ENCODE assay signal across 11 cellular contexts in genomic region chr20:23205656-23206055, GRCh38.
DNase-seq lines count a peak whose midpoint lies in the region; ATAC-seq, FAIRE-seq and TF ChIP-seq lines count a peak whose summit lies in the region.
"Had no signal": no experiment of that assay in that cellular context is flagged by ENCODE, and none has a peak within 500 bp of the region (broad histone marks: within the 10 kb centered on the region; RNA-seq: fewer than 3 reads in every experiment).

No MANE protein-coding gene starts in this region.

- DNase-seq in Caki2 (ENCODE audit: low read depth) (peak; percentile 68), astrocyte of the hippocampus (ENCODE audit: low read depth, low spot score) (peak; percentile 25), left cardiac atrium (peak; percentile 83), pons (ENCODE audit: low spot score) (peak; percentile 81), Caco-2 (no peak), GM19239 (ENCODE audit: insufficient read length, low spot score) (no peak), Kasumi-1 (lab: John Stamatoyannopoulos, UW) (no peak)
- DNase-seq in activated T-cell treated with anti-CD3 and anti-CD28 coated beads, Interleukin-2, amount 50 U/mL, for 1 hour: no peak
- DNase-seq: stimulated activated naive CD8-positive, alpha-beta T cell treated with anti-CD3 and anti-CD28 coated beads, Interleukin-15, Interleukin-2, amounts not matched to agents 100 U/mL and 50 U/mL, for 24 hours had no signal

- H3K27me3 Mint-ChIP-seq in Caco-2 (ENCODE audit: insufficient read depth, unreplicated experiment): no peaks in the 10 kb centered on the region
- H3K27me3 Mint-ChIP-seq: activated naive CD4-positive, alpha-beta T cell treated with anti-CD3 and anti-CD28 coated beads, Interleukin-2, amount 50 U/mL, for 24 hours had no signal

- CTCF ChIA-PET in Caco-2 (lab: Charles Lee): no interaction called here

- ATAC-seq in left cardiac atrium: peak; percentile 77 to 90
- ATAC-seq: stimulated activated naive CD8-positive, alpha-beta T cell treated with anti-CD3 and anti-CD28 coated beads, Interleukin-15, Interleukin-2, amounts not matched to agents 100 U/mL and 50 U/mL, for 24 hours had no signal

- H3K4me1 Mint-ChIP-seq in Caco-2 (ENCODE audit: low read depth, unreplicated experiment): peaks cover 29% of the 10 kb centered on the region
- H3K4me1 Mint-ChIP-seq: activated naive CD4-positive, alpha-beta T cell treated with anti-CD3 and anti-CD28 coated beads, Interleukin-2, amount 50 U/mL, for 24 hours had no signal

- no peak overlapping the region for H3K27ac Mint-ChIP-seq in Caco-2 (ENCODE audit: unreplicated experiment)
- H3K27ac Mint-ChIP-seq: activated naive CD4-positive, alpha-beta T cell treated with anti-CD3 and anti-CD28 coated beads, Interleukin-2, amount 50 U/mL, for 24 hours had no signal

- intact Hi-C loops in left cardiac atrium (cut with DNase I) (no loop called here), Caco-2 (cut with micrococcal nuclease; ENCODE audit: unreplicated experiment) (no loop called here)

- peaks cover 16% of the 10 kb centered on the region for H3K9me3 Mint-ChIP-seq in Caco-2 (ENCODE audit: unreplicated experiment)
- H3K9me3 Mint-ChIP-seq: activated naive CD4-positive, alpha-beta T cell treated with anti-CD3 and anti-CD28 coated beads, Interleukin-2, amount 50 U/mL, for 24 hours had no signal

- no peak for TF ChIP-seq CTCF in Caco-2 (IDR thresholded peaks at IDR 0.05; ENCODE audit: insufficient read depth in 1 of 2, low read depth in 1 of 2, low read length in 1 of 2, severe bottlenecking in 1 of 2, unreplicated experiment in 1 of 2)

- FAIRE-seq in GM19239 (lab: Jason Lieb, UNC): no peak

- H3K4me3 Mint-ChIP-seq in Caco-2 (ENCODE audit: unreplicated experiment): no peak overlapping the region
- H3K4me3 Mint-ChIP-seq: activated naive CD4-positive, alpha-beta T cell treated with anti-CD3 and anti-CD28 coated beads, Interleukin-2, amount 50 U/mL, for 24 hours had no signal

- in situ Hi-C loops in Caki2 (cut with HindIII; ENCODE audit: low pct_unique_long_range_greater_than_20kb, low sequenced_read_pairs): no loop called here

- no peaks in the 10 kb centered on the region for H3K36me3 ChIP-seq in Caco-2 (ENCODE audit: control insufficient read depth, insufficient read depth, low read length)

- no peaks in the 10 kb centered on the region for H3K27me3 ChIP-seq in Caco-2 (replicated peaks; ENCODE audit: control insufficient read depth, insufficient read depth, low read length)

- peaks cover 12% of the 10 kb centered on the region; the same call in 1 of the 2 replicates for H3K4me1 ChIP-seq in Caco-2

- no peak overlapping the region for H3K4me3 ChIP-seq in Caco-2 (ENCODE audit: low read depth, low read length)
- H3K4me3 ChIP-seq: SK-N-MC had no signal

- POLR2A ChIA-PET in Caco-2 (lab: Charles Lee): no interaction called here

- BruUV-seq in Caco-2 (replicated peaks; lab: Mats Ljungman, UMichigan): no TSS peak

- H3K36me3 Mint-ChIP-seq in Caco-2 (ENCODE audit: insufficient read depth, unreplicated experiment): no peaks in the 10 kb centered on the region
- H3K36me3 Mint-ChIP-seq: activated naive CD4-positive, alpha-beta T cell treated with anti-CD3 and anti-CD28 coated beads, Interleukin-2, amount 50 U/mL, for 24 hours had no signal

- no peaks in the 10 kb centered on the region for H3K9me3 ChIP-seq in Caco-2

Comparison
In these comparisons a context has a peak if more than half of its experiments do, and no peak if none do; other contexts are left out.
1. DNase-seq: peak in Caki2 (single experiment), astrocyte of the hippocampus (single experiment), left cardiac atrium (single experiment) and pons (single experiment); none in Caco-2 (0 of 2), activated T-cell treated with anti-CD3 and anti-CD28 coated beads, Interleukin-2, amount 50 U/mL, for 1 hour (single experiment), GM19239 (single experiment) and Kasumi-1 (0 of 2).